Comparison of ENCODE assay signal across 32 cellular contexts in genomic region chr6:50974319-50974718, GRCh38.
"Had no signal": no experiment of that assay in that cellular context is flagged by ENCODE, and none has a peak within 500 bp of the region (broad histone marks: within the 10 kb centered on the region; RNA-seq: fewer than 3 reads in every experiment).

No MANE protein-coding gene starts in this region.

- H3K4me1 ChIP-seq: adrenal gland, body of pancreas, gastroesophageal sphincter had no signal

- H3K27me3 ChIP-seq: adrenal gland, body of pancreas, esophagus squamous epithelium had no signal

- H3K4me1 Mint-ChIP-seq: activated CD4-positive, alpha-beta memory T cell treated with anti-CD3 and anti-CD28 coated beads, Interleukin-2, amount 10 ng/mL, durations not matched to agents 7 days and 5 days; activated CD4-positive, alpha-beta T cell treated with anti-CD3 and anti-CD28 coated beads, Interleukin-2, amount 10 ng/mL, durations not matched to agents 7 days and 5 days; activated naive CD4-positive, alpha-beta T cell treated with anti-CD3 and anti-CD28 coated beads, Interleukin-2, amount 50 U/mL, for 24 hours; activated naive CD8-positive, alpha-beta T cell treated with anti-CD3 and anti-CD28 coated beads for 36 hours; activated naive CD8-positive, alpha-beta T cell treated with anti-CD3 and anti-CD28 coated beads, Interleukin-2, amount 50 U/mL, for 24 hours had no signal

- H3K27me3 Mint-ChIP-seq: activated CD4-positive, alpha-beta memory T cell treated with anti-CD3 and anti-CD28 coated beads, Interleukin-2, amount 10 ng/mL, durations not matched to agents 7 days and 5 days; activated CD4-positive, alpha-beta T cell treated with anti-CD3 and anti-CD28 coated beads, Interleukin-2, amount 10 ng/mL, durations not matched to agents 7 days and 5 days; activated naive CD4-positive, alpha-beta T cell treated with anti-CD3 and anti-CD28 coated beads, Interleukin-2, amount 50 U/mL, for 24 hours; activated naive CD8-positive, alpha-beta T cell treated with anti-CD3 and anti-CD28 coated beads for 36 hours; activated naive CD8-positive, alpha-beta T cell treated with anti-CD3 and anti-CD28 coated beads, Interleukin-2, amount 50 U/mL, for 24 hours; activated T-cell treated with anti-CD3 and anti-CD28 coated beads, Interleukin-2, amount 50 U/mL, for 24 hours; effector memory CD8-positive, alpha-beta T cell had no signal

- H3K9me3 ChIP-seq: adrenal gland, body of pancreas, esophagus squamous epithelium, gastroesophageal sphincter had no signal

- H3K36me3 Mint-ChIP-seq: activated naive CD4-positive, alpha-beta T cell treated with anti-CD3 and anti-CD28 coated beads, Interleukin-2, amount 50 U/mL, for 24 hours; activated naive CD8-positive, alpha-beta T cell treated with anti-CD3 and anti-CD28 coated beads for 36 hours had no signal

- FAIRE-seq: colon, endometrium, endothelial cell of umbilical vein had no signal

- H3K4me3 ChIP-seq: adrenal gland, body of pancreas, esophagus squamous epithelium, gastroesophageal sphincter had no signal

- H3K36me3 ChIP-seq: adrenal gland, esophagus squamous epithelium, gastroesophageal sphincter had no signal

- H3K27ac Mint-ChIP-seq: activated CD4-positive, alpha-beta memory T cell treated with anti-CD3 and anti-CD28 coated beads, Interleukin-2, amount 10 ng/mL, durations not matched to agents 7 days and 5 days; activated CD4-positive, alpha-beta T cell treated with anti-CD3 and anti-CD28 coated beads, Interleukin-2, amount 10 ng/mL, durations not matched to agents 7 days and 5 days; activated naive CD4-positive, alpha-beta T cell treated with anti-CD3 and anti-CD28 coated beads, Interleukin-2, amount 50 U/mL, for 24 hours; activated naive CD8-positive, alpha-beta T cell treated with anti-CD3 and anti-CD28 coated beads for 36 hours; activated naive CD8-positive, alpha-beta T cell treated with anti-CD3 and anti-CD28 coated beads, Interleukin-2, amount 50 U/mL, for 24 hours; activated T-cell treated with anti-CD3 and anti-CD28 coated beads, Interleukin-2, amount 50 U/mL, for 24 hours; activated T-cell treated with anti-CD3 and anti-CD28 coated beads, Interleukin-2, amount 50 U/mL, for 72 hours; effector memory CD8-positive, alpha-beta T cell had no signal

- H3K27ac ChIP-seq: adrenal gland, body of pancreas, epithelial cell of prostate, esophagus squamous epithelium, gastroesophageal sphincter had no signal

- H3K4me3 Mint-ChIP-seq: activated CD4-positive, alpha-beta memory T cell treated with anti-CD3 and anti-CD28 coated beads, Interleukin-2, amount 10 ng/mL, durations not matched to agents 7 days and 5 days; activated CD4-positive, alpha-beta T cell treated with anti-CD3 and anti-CD28 coated beads, Interleukin-2, amount 10 ng/mL, durations not matched to agents 7 days and 5 days; activated naive CD4-positive, alpha-beta T cell treated with anti-CD3 and anti-CD28 coated beads, Interleukin-2, amount 50 U/mL, for 24 hours; activated naive CD8-positive, alpha-beta T cell treated with anti-CD3 and anti-CD28 coated beads for 36 hours; activated naive CD8-positive, alpha-beta T cell treated with anti-CD3 and anti-CD28 coated beads, Interleukin-2, amount 50 U/mL, for 24 hours; activated T-cell treated with anti-CD3 and anti-CD28 coated beads, Interleukin-2, amount 50 U/mL, for 24 hours; activated T-cell treated with anti-CD3 and anti-CD28 coated beads, Interleukin-2, amount 50 U/mL, for 72 hours; effector memory CD8-positive, alpha-beta T cell had no signal

- DNase-seq: activated CD4-positive, alpha-beta memory T cell treated with anti-CD3 and anti-CD28 coated beads, Interleukin-2, amount 10 ng/mL, durations not matched to agents 7 days and 5 days; activated CD4-positive, alpha-beta T cell treated with anti-CD3 and anti-CD28 coated beads for 1 hour; activated CD4-positive, alpha-beta T cell treated with anti-CD3 and anti-CD28 coated beads for 4 hours; activated CD4-positive, alpha-beta T cell treated with anti-CD3 and anti-CD28 coated beads, Interleukin-2, amount 10 ng/mL, durations not matched to agents 7 days and 5 days; activated CD4-positive, alpha-beta T cell treated with anti-CD3 and anti-CD28 coated beads, Interleukin-2, amount 50 U/mL, for 4 hours; activated CD8-positive, alpha-beta memory T cell treated with anti-CD3 and anti-CD28 coated beads, Interleukin-2, amount 50 U/mL, for 48 hours; activated gamma-delta T cell treated with Interleukin-2 at 50 U/mL for 16 hours; activated naive CD4-positive, alpha-beta T cell treated with Interleukin-2 at 50 U/mL for 16 hours; activated naive CD8-positive, alpha-beta T cell treated with anti-CD3 and anti-CD28 coated beads for 36 hours; activated naive CD8-positive, alpha-beta T cell treated with anti-CD3 and anti-CD28 coated beads, Interleukin-2, amount 50 U/mL, for 24 hours; activated T-cell treated with anti-CD3 and anti-CD28 coated beads for 4 hours; activated T-cell treated with anti-CD3 and anti-CD28 coated beads, Interleukin-2, amount 50 U/mL, for 24 hours; activated T-cell treated with anti-CD3 and anti-CD28 coated beads, Interleukin-2, amount 50 U/mL, for 72 hours; adrenal gland; amygdala; aorta; body of pancreas; caudate nucleus; cortex of kidney; dermis blood vessel endothelial cell; effector CD4-positive, alpha-beta T cell; effector memory CD8-positive, alpha-beta T cell; esophagus squamous epithelium; foreskin melanocyte; head of caudate nucleus; T-helper 2 cell had no signal

- ATAC-seq: activated naive CD8-positive, alpha-beta T cell treated with anti-CD3 and anti-CD28 coated beads, Interleukin-2, amount 50 U/mL, for 24 hours; activated T-cell treated with anti-CD3 and anti-CD28 coated beads, Interleukin-2, amount 50 U/mL, for 72 hours; body of pancreas; effector memory CD8-positive, alpha-beta T cell; gastroesophageal sphincter had no signal

- H3K9me3 Mint-ChIP-seq: activated CD4-positive, alpha-beta memory T cell treated with anti-CD3 and anti-CD28 coated beads, Interleukin-2, amount 10 ng/mL, durations not matched to agents 7 days and 5 days; activated CD4-positive, alpha-beta T cell treated with anti-CD3 and anti-CD28 coated beads, Interleukin-2, amount 10 ng/mL, durations not matched to agents 7 days and 5 days; activated naive CD8-positive, alpha-beta T cell treated with anti-CD3 and anti-CD28 coated beads for 36 hours; activated naive CD8-positive, alpha-beta T cell treated with anti-CD3 and anti-CD28 coated beads, Interleukin-2, amount 50 U/mL, for 24 hours; activated T-cell treated with anti-CD3 and anti-CD28 coated beads, Interleukin-2, amount 50 U/mL, for 24 hours had no signal
